In the genomic region with DNA sequence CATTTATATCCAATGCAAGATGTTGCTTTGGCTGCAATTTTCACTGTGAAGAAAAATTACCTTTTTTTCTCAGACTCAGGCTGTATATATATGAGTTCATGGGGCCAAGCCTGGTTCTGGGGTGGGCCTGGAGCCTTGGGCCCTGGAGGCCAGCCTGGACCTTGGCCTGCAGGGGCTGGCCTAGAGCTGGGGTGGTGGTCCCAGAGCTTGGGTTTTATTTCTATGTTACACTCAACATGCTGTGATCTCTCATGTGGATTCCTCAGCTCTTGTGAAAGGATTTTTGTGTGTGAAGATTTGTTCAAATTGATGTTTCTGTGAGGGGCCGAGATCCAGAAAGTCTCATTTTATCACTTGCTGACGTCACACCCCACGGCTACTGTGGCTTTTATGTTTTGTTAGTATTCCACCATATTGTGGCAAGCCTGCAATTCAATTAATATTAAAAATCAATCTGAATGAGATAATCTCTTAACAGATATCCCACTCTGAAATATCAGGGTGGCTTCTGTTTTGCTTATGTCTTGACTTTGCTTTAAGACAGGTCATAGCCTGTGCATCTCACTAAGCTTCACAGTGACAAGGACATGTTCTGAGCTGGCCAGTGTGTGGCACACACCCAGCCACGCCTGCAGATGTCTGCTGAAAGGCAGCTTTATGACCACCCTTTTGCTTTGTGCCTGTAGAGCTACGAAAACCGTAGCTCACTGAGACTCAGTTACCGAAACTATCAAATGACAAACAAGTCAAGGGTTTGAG, we compare ENCODE assay signal across 20 cellular contexts.
DNase-seq lines count a peak whose midpoint lies in the region; ATAC-seq, FAIRE-seq and TF ChIP-seq lines count a peak whose summit lies in the region.
"Had no signal": no experiment of that assay in that cellular context is flagged by ENCODE, and none has a peak within 500 bp of the region (broad histone marks: within the 10 kb centered on the region; RNA-seq: fewer than 3 reads in every experiment).

No MANE protein-coding gene starts in this region.

- no peak for TF ChIP-seq EP300 in K562 (IDR thresholded peaks at IDR 0.05; ENCODE audit: low read length)

- dilution Hi-C loops in keratinocyte (cut with MboI; ENCODE audit: extremely low pct_ligation_motif_present, low sequenced_read_pairs): no loop called here

- CTCF ChIA-PET in K562 (lab: Yijun Ruan, JAX; ENCODE audit: low intra/inter-chr PET ratio): no interaction called here

- FAIRE-seq in K562 (lab: Jason Lieb, UNC) (no peak), keratinocyte (lab: Jason Lieb, UNC) (no peak)
- FAIRE-seq: A204.1, G401.6, GM18507 had no signal

- H3K27ac ChIP-seq in K562 (ENCODE audit: extremely low read depth, low read depth, low read length) (no peak overlapping the region), keratinocyte (ENCODE audit: control insufficient read depth, insufficient read depth, low read length) (no peak overlapping the region), thoracic aorta (no peak overlapping the region)
- H3K27ac ChIP-seq: gastrocnemius medialis, Peyer's patch had no signal

- no peak overlapping the region for H3K27ac Mint-ChIP-seq in activated naive CD8-positive, alpha-beta T cell treated with anti-CD3 and anti-CD28 coated beads, Interleukin-2, amount 50 U/mL, for 24 hours
- H3K27ac Mint-ChIP-seq in activated naive CD8-positive, alpha-beta T cell treated with anti-CD3 and anti-CD28 coated beads for 36 hours: no peak overlapping the region
- H3K27ac Mint-ChIP-seq: activated naive CD8-positive, alpha-beta T cell treated with anti-CD3 and anti-CD28 coated beads, Interleukin-2, amount 10 ng/mL, durations not matched to agents 7 days and 5 days; endodermal cell; T-helper 17 cell had no signal

- H3K4me3 ChIP-seq in K562 (no peak overlapping the region), keratinocyte (ENCODE audit: control insufficient read depth in 2 of 3, extremely low read depth in 1 of 3, insufficient read depth in 2 of 3, low read depth in 1 of 3, low read length in 3 of 3) (no peak overlapping the region), thoracic aorta (no peak overlapping the region)
- H3K4me3 ChIP-seq: gastrocnemius medialis, Peyer's patch had no signal

- H3K27me3 Mint-ChIP-seq in activated naive CD8-positive, alpha-beta T cell treated with anti-CD3 and anti-CD28 coated beads, Interleukin-2, amount 50 U/mL, for 24 hours: no peaks in the 10 kb centered on the region
- H3K27me3 Mint-ChIP-seq in activated naive CD8-positive, alpha-beta T cell treated with anti-CD3 and anti-CD28 coated beads for 36 hours: no peaks in the 10 kb centered on the region
- H3K27me3 Mint-ChIP-seq: activated naive CD8-positive, alpha-beta T cell treated with anti-CD3 and anti-CD28 coated beads, Interleukin-2, amount 10 ng/mL, durations not matched to agents 7 days and 5 days; T-helper 17 cell had no signal

- no TSS peak for BruUV-seq in K562 (replicated peaks; lab: Mats Ljungman, UMichigan)

- H4K20me1 ChIP-seq in K562 (replicated peaks; ENCODE audit: control insufficient read depth, insufficient read depth, low read length) (no peaks in the 10 kb centered on the region), keratinocyte (ENCODE audit: control insufficient read depth, extremely low read depth, insufficient read depth, low read length) (no peaks in the 10 kb centered on the region)

- no peaks in the 10 kb centered on the region for H3K27me3 ChIP-seq in K562 (ENCODE audit: control insufficient read depth in 2 of 2, insufficient read depth in 2 of 2, low read length in 2 of 2)
- H3K27me3 ChIP-seq in keratinocyte (ENCODE audit: control insufficient read depth, extremely low read depth, insufficient read depth, low read length): no peaks in the 10 kb centered on the region
- H3K27me3 ChIP-seq in thoracic aorta (replicated peaks; ENCODE audit: insufficient read depth): no peaks in the 10 kb centered on the region
- H3K27me3 ChIP-seq: gastrocnemius medialis, Peyer's patch had no signal

- in situ Hi-C loops in K562 (cut with MboI): no loop called here

- H3K36me3 ChIP-seq in K562 (ENCODE audit: control insufficient read depth, insufficient read depth, low read length) (no peaks in the 10 kb centered on the region), keratinocyte (ENCODE audit: control insufficient read depth in 2 of 2, extremely low read depth in 1 of 2, insufficient read depth in 2 of 2, low read length in 2 of 2) (no peaks in the 10 kb centered on the region), thoracic aorta (no peaks in the 10 kb centered on the region)
- H3K36me3 ChIP-seq: gastrocnemius medialis, Peyer's patch had no signal

- POLR2A ChIA-PET in K562 (lab: Yijun Ruan, JAX): no interaction called here

- H3K9me1 ChIP-seq in K562 (ENCODE audit: control insufficient read depth, insufficient read depth, low read length) (no peaks in the 10 kb centered on the region), keratinocyte (ENCODE audit: control insufficient read depth, extremely low read depth, insufficient read depth, low read length) (no peaks in the 10 kb centered on the region)

- no peak for DNase-seq in activated naive CD8-positive, alpha-beta T cell treated with anti-CD3 and anti-CD28 coated beads, Interleukin-2, amount 50 U/mL, for 24 hours
- no peak for DNase-seq in activated naive CD8-positive, alpha-beta T cell treated with anti-CD3 and anti-CD28 coated beads for 36 hours
- peak in 2 of 4 experiments; percentile 11 to 17 for DNase-seq in K562 (ENCODE audit: extremely low read depth in 1 of 4, low spot score in 3 of 4)
- DNase-seq in keratinocyte (ENCODE audit: low read depth, low spot score): no peak
- no peak for DNase-seq in thoracic aorta (ENCODE audit: low spot score)
- DNase-seq in activated CD4-positive, alpha-beta T cell treated with anti-CD3 and anti-CD28 coated beads for 48 hours: no peak
- DNase-seq in NCI-H2029 (lab: John Stamatoyannopoulos, UW): no peak
- no peak for DNase-seq in activated gamma-delta T cell (lab: John Stamatoyannopoulos, UW)
- DNase-seq: activated naive CD8-positive, alpha-beta T cell treated with anti-CD3 and anti-CD28 coated beads, Interleukin-2, amount 10 ng/mL, durations not matched to agents 7 days and 5 days; central memory CD4-positive, alpha-beta T cell; endodermal cell; gastrocnemius medialis; left colon; NCI-H1436 treated with DMSO at 0.1 percent for 48 hours; NCI-H526 treated with DMSO at 0.1 percent for 48 hours; Peyer's patch; T-helper 17 cell had no signal

- ATAC-seq in activated naive CD8-positive, alpha-beta T cell treated with anti-CD3 and anti-CD28 coated beads, Interleukin-2, amount 50 U/mL, for 24 hours: peak; percentile 20
- ATAC-seq in K562 (peak; percentile 47; the same call in 2 of the 3 replicates), thoracic aorta (ENCODE audit: insufficient number of reproducible peaks, low FRiP score, low read depth) (peak; percentile 72)
- ATAC-seq: gastrocnemius medialis, left colon, T-helper 17 cell had no signal

- no peaks in the 10 kb centered on the region for H3K4me1 Mint-ChIP-seq in activated naive CD8-positive, alpha-beta T cell treated with anti-CD3 and anti-CD28 coated beads, Interleukin-2, amount 50 U/mL, for 24 hours
- no peaks in the 10 kb centered on the region for H3K4me1 Mint-ChIP-seq in activated naive CD8-positive, alpha-beta T cell treated with anti-CD3 and anti-CD28 coated beads for 36 hours
- H3K4me1 Mint-ChIP-seq: activated naive CD8-positive, alpha-beta T cell treated with anti-CD3 and anti-CD28 coated beads, Interleukin-2, amount 10 ng/mL, durations not matched to agents 7 days and 5 days; endodermal cell; T-helper 17 cell had no signal

- H3K79me2 ChIP-seq in K562 (ENCODE audit: control insufficient read depth, insufficient read depth, low read length): no peaks in the 10 kb centered on the region
- no peaks in the 10 kb centered on the region for H3K79me2 ChIP-seq in keratinocyte (ENCODE audit: control insufficient read depth, insufficient read depth, low read length)

- intact Hi-C loops in K562 (cut with micrococcal nuclease): no loop called here

- H3K9me3 ChIP-seq in K562 (replicated peaks; ENCODE audit: control insufficient read depth, insufficient read depth, low read depth, low read length) (no peaks in the 10 kb centered on the region), keratinocyte (ENCODE audit: control insufficient read depth, low read depth, low read length) (no peaks in the 10 kb centered on the region), thoracic aorta (no peaks in the 10 kb centered on the region)
- H3K9me3 ChIP-seq: gastrocnemius medialis, Peyer's patch had no signal

- TF ChIP-seq RAD21 in K562 (CRISPR knock-in tag; conservative IDR thresholded peaks at IDR 0.05 in 1 of 2, IDR thresholded peaks at IDR 0.05 in 1 of 2): no peak

- TF ChIP-seq CTCF in K562 (IDR thresholded peaks at IDR 0.05 in 2 of 3, conservative IDR thresholded peaks at IDR 0.05 in 1 of 3; ENCODE audit: insufficient read depth in 2 of 3, low read depth in 1 of 3, low read length in 3 of 3): no peak
- TF ChIP-seq CTCF in keratinocyte (optimal IDR thresholded peaks at IDR 0.05 in 1 of 3, IDR thresholded peaks at IDR 0.05 in 1 of 3, conservative IDR thresholded peaks at IDR 0.05 in 1 of 3; ENCODE audit: extremely low read depth in 1 of 3, insufficient read depth in 2 of 3, low read length in 3 of 3): no peak
- no peak for TF ChIP-seq CTCF in thoracic aorta (IDR thresholded peaks at IDR 0.05)

- 3% methylated on average over 7 of the region's 7 CpGs for WGBS in K562 (ENCODE audit: insufficient coverage, low coverage, missing lambda C conversion rate)

- TF ChIP-seq POLR2A in K562 (conservative IDR thresholded peaks at IDR 0.05): no peak

- H3K4me3 Mint-ChIP-seq in activated naive CD8-positive, alpha-beta T cell treated with anti-CD3 and anti-CD28 coated beads, Interleukin-2, amount 50 U/mL, for 24 hours: no peak overlapping the region
- H3K4me3 Mint-ChIP-seq in activated naive CD8-positive, alpha-beta T cell treated with anti-CD3 and anti-CD28 coated beads for 36 hours: no peak overlapping the region
- H3K4me3 Mint-ChIP-seq: activated naive CD8-positive, alpha-beta T cell treated with anti-CD3 and anti-CD28 coated beads, Interleukin-2, amount 10 ng/mL, durations not matched to agents 7 days and 5 days; endodermal cell; T-helper 17 cell had no signal

- H3K4me2 ChIP-seq in K562 (ENCODE audit: insufficient read depth, low read length) (no peak overlapping the region), keratinocyte (ENCODE audit: control insufficient read depth, extremely low read depth, insufficient read depth, low read depth, low read length) (no peak overlapping the region)

- H3K9ac ChIP-seq in K562 (ENCODE audit: insufficient read depth in 1 of 2, low read depth in 2 of 2, low read length in 2 of 2): no peak overlapping the region
- H3K9ac ChIP-seq in keratinocyte (ENCODE audit: control insufficient read depth, extremely low read depth, insufficient read depth, low read length): no peak overlapping the region

- H3K36me3 Mint-ChIP-seq in activated naive CD8-positive, alpha-beta T cell treated with anti-CD3 and anti-CD28 coated beads, Interleukin-2, amount 50 U/mL, for 24 hours (ENCODE audit: low read depth): no peaks in the 10 kb centered on the region
- no peaks in the 10 kb centered on the region for H3K36me3 Mint-ChIP-seq in activated naive CD8-positive, alpha-beta T cell treated with anti-CD3 and anti-CD28 coated beads for 36 hours
- H3K36me3 Mint-ChIP-seq: activated naive CD8-positive, alpha-beta T cell treated with anti-CD3 and anti-CD28 coated beads, Interleukin-2, amount 10 ng/mL, durations not matched to agents 7 days and 5 days had no signal

- no peaks in the 10 kb centered on the region for H3K4me1 ChIP-seq in K562 (replicated peaks in 1 of 2; ENCODE audit: control insufficient read depth in 2 of 2, insufficient read depth in 2 of 2, low read length in 2 of 2)
- H3K4me1 ChIP-seq in keratinocyte (ENCODE audit: control insufficient read depth, extremely low read depth, insufficient read depth, low read length): no peaks in the 10 kb centered on the region
- no peaks in the 10 kb centered on the region for H3K4me1 ChIP-seq in thoracic aorta (ENCODE audit: control insufficient read depth in 1 of 2, low read depth in 2 of 2)
- H3K4me1 ChIP-seq: gastrocnemius medialis, Peyer's patch had no signal

- H3K9me3 Mint-ChIP-seq in activated naive CD8-positive, alpha-beta T cell treated with anti-CD3 and anti-CD28 coated beads, Interleukin-2, amount 50 U/mL, for 24 hours: no peaks in the 10 kb centered on the region
- no peaks in the 10 kb centered on the region for H3K9me3 Mint-ChIP-seq in activated naive CD8-positive, alpha-beta T cell treated with anti-CD3 and anti-CD28 coated beads for 36 hours
- H3K9me3 Mint-ChIP-seq: activated naive CD8-positive, alpha-beta T cell treated with anti-CD3 and anti-CD28 coated beads, Interleukin-2, amount 10 ng/mL, durations not matched to agents 7 days and 5 days had no signal

- no peak overlapping the region for H2AFZ ChIP-seq in K562 (ENCODE audit: low read depth, low read length)
- peak overlapping the region; percentile 54 for H2AFZ ChIP-seq in keratinocyte (ENCODE audit: control insufficient read depth, low read length)

Comparison
In these comparisons a context has a peak if more than half of its experiments do, and no peak if none do; other contexts are left out.
1. ATAC-seq: peak in every context shown above with its lines; median percentile 72 in thoracic aorta; 47 in K562; 20 in activated naive CD8-positive, alpha-beta T cell treated with anti-CD3 and anti-CD28 coated beads, Interleukin-2, amount 50 U/mL, for 24 hours.